7 cellular contexts compared by ENCODE assay signal in the genomic region with DNA sequence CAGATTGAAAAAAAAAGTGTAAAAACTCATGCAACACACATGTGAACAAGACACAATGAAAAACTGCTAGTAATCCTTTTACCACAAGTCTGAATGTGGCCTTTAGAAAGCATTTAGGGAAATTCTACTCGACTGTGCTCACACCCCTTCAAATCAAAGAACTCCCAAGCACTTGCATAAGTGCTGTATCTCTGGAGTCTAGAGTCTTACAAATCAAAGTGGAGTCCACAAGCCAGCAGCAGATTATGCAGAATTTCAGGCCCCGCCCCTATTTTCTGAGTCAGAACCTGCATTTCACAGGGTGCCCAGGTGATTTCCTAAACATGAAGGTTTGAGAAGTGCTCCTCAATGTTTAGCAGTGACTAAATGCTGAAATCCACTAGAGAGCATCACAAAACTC. TPM values are rescaled to one million over a fixed set of nuclear protein-coding genes. Genes with fewer than 3 reads are reported as not detected.
DNase-seq lines count a peak whose midpoint lies in the region; ATAC-seq, FAIRE-seq and TF ChIP-seq lines count a peak whose summit lies in the region.
"Not testable (repeated sequence)": the region's sequence is repeated elsewhere in the genome, so short reads cannot be mapped to it uniquely, and the experiment has no call there.

No MANE protein-coding gene starts in this region.

- not testable (repeated sequence) for TF ChIP-seq CTCF in astrocyte (IDR thresholded peaks at IDR 0.05; ENCODE audit: insufficient read depth, low read depth, low read length); epithelial cell of esophagus (IDR thresholded peaks at IDR 0.05; ENCODE audit: insufficient read depth, low read depth, low read length, missing control alignments); left lung (IDR thresholded peaks at IDR 0.05); smooth muscle cell (IDR thresholded peaks at IDR 0.05; ENCODE audit: borderline replicate concordance, insufficient read depth, poor library complexity, severe bottlenecking)

- not testable (repeated sequence) for H3K4me3 ChIP-seq in astrocyte (ENCODE audit: insufficient read depth, low read depth, low read length); epithelial cell of esophagus (ENCODE audit: low read length); left lung; smooth muscle cell

- ATAC-seq in HG02610 (IDR thresholded peaks at IDR 0.05; ENCODE audit: unreplicated experiment) (peak; percentile 60), left lung (peak; percentile 82)

- H3K36me3 ChIP-seq in astrocyte (ENCODE audit: insufficient read depth, low read length); left lung; smooth muscle cell (ENCODE audit: low read depth): not testable (repeated sequence)

- intact Hi-C loops in left lung (cut with DNase I): not testable (repeated sequence)

- not testable (repeated sequence) for H3K36me3 Mint-ChIP-seq in astrocyte (ENCODE audit: low read depth, unreplicated experiment)

- not testable (repeated sequence) for H3F3A ChIP-seq in smooth muscle cell (ENCODE audit: low read depth)

- not testable (repeated sequence) for H3K79me2 ChIP-seq in astrocyte (ENCODE audit: insufficient read depth, low read length); smooth muscle cell (ENCODE audit: low read depth)

- WGBS in smooth muscle cell (ENCODE audit: low lambda C conversion rate): 46% methylated on average over 2 of the region's 2 CpGs

- FAIRE-seq in astrocyte (lab: Jason Lieb, UNC): not testable (repeated sequence)

- H3K27me3 ChIP-seq in astrocyte (ENCODE audit: insufficient read depth, low read length); left lung; smooth muscle cell (ENCODE audit: low read depth): not testable (repeated sequence)

- H3K4me2 ChIP-seq in astrocyte (ENCODE audit: low read length): not testable (repeated sequence)
- H3K4me2 ChIP-seq in smooth muscle cell: peak overlapping the region; percentile 4

- H3K27ac ChIP-seq in astrocyte (ENCODE audit: low read depth, low read length); left lung: not testable (repeated sequence)
- peak overlapping the region; percentile 4 for H3K27ac ChIP-seq in smooth muscle cell (ENCODE audit: low read depth)

- not testable (repeated sequence) for H3K9me3 Mint-ChIP-seq in astrocyte (ENCODE audit: unreplicated experiment)

- not testable (repeated sequence) for H2AFZ ChIP-seq in astrocyte (ENCODE audit: low read depth, low read length); smooth muscle cell (ENCODE audit: low read depth)

- peak overlapping the region; percentile 13 for H3K27ac Mint-ChIP-seq in astrocyte (ENCODE audit: unreplicated experiment)

- not testable (repeated sequence) for H4K20me1 ChIP-seq in astrocyte (ENCODE audit: insufficient read depth, low read length); smooth muscle cell (ENCODE audit: low read depth)

- H3K4me3 Mint-ChIP-seq in astrocyte (ENCODE audit: unreplicated experiment): not testable (repeated sequence)

- not testable (repeated sequence) for H3K4me1 ChIP-seq in astrocyte (ENCODE audit: insufficient read depth, low read length); left lung; smooth muscle cell (ENCODE audit: low read depth)

- not testable (repeated sequence) for H3K9ac ChIP-seq in astrocyte (ENCODE audit: low read length); smooth muscle cell (ENCODE audit: low read depth)

- not testable (repeated sequence) for H3K4me1 Mint-ChIP-seq in astrocyte (ENCODE audit: low read depth, unreplicated experiment)

- not testable (repeated sequence) for H3K27me3 Mint-ChIP-seq in astrocyte (ENCODE audit: low read depth, unreplicated experiment)

- DNase-seq in ELR (ENCODE audit: low read depth): peak; percentile 26
- DNase-seq in activated CD4-positive, alpha-beta T cell treated with anti-CD3 and anti-CD28 coated beads for 48 hours: peak; percentile 27
- DNase-seq in astrocyte (ENCODE audit: low read depth): peak; percentile 12
- DNase-seq in epithelial cell of esophagus (ENCODE audit: low read depth): peak; percentile 91
- DNase-seq in left lung; smooth muscle cell (lab: John Stamatoyannopoulos, UW; ENCODE audit: unreplicated experiment): not testable (repeated sequence)

- not testable (repeated sequence) for H3K9me3 ChIP-seq in astrocyte (ENCODE audit: insufficient read depth, low read depth, low read length); left lung; smooth muscle cell (replicated peaks; ENCODE audit: low read depth)

RNA-seq across cellular contexts. Expression of gene WASHC2A, which starts 22.5 kb away (rescaled TPM):
- total RNA-seq in astrocyte (40.7 and 41.2 TPM in 2 replicates), left lung (10 to 100 TPM; 49.1 to 54.2 TPM), smooth muscle cell (13.3 and 16.0 TPM in 2 replicates)
- 14.2 and 21.9 TPM in 2 replicates for polyA plus RNA-seq in smooth muscle cell

RNA-seq across cellular contexts. Expression of gene AGAP6, which starts 57.1 kb away (rescaled TPM):
- total RNA-seq in astrocyte: 12.3 and 13.7 TPM in 2 replicates
- total RNA-seq in left lung: 10 to 100 TPM in 1 of 2 donors, 1 to 10 TPM in 1; 6.0 to 12.9 TPM
- 6.8 and 7.1 TPM in 2 replicates for total RNA-seq in smooth muscle cell
- polyA plus RNA-seq in smooth muscle cell: 5.3 and 9.8 TPM in 2 replicates
